ENCODE assay signal across 15 cellular contexts in the genomic region with DNA sequence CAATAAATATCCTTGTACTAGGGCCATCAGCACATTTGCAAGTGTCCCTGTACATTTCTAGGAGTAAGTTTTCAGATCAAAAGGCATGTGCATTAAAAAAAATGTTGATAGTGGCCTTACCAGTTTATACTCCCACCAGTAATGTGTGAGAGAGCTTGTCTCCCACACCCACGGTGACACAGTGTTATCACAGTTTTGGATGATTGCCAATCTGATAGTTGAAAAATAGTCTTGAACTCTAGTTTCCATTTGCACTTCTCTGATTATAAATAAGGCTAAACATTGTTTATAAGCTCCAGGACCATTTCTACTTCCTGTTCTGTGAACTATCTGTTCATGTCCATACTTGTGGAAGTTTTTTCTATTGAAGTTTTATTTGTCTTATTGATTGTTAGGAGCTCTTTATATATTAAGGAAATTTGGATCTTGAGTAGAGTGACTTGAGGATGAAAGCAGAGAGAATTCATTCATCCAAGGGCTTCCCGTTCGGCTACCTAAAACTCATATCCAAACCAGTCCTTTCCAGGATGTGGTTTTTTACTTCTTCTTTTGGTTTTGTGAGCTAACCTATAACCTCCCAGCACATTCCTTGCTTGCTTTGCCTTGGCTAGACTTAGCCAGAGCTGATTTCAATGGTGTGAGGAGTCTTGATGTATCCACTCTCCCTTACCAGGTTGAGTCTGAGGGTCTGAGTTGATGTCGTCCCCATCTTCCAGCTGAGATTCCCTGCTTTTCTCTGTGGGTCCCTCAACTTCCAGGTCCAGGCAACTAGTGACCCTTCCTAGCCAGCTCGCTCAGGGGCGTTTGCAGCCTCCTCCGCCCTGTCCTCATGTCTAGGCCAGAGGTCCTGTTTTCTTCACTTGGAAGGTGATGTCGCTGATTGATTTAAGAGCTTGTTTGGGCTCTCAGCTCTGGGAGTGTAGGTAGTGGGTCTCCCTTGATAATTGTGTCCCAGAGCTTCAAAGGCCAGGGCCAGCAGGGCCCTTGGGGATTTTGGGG. TPM values are rescaled to one million over a fixed set of nuclear protein-coding genes. Genes with fewer than 3 reads are reported as not detected.
DNase-seq lines count a peak whose midpoint lies in the region; ATAC-seq, FAIRE-seq and TF ChIP-seq lines count a peak whose summit lies in the region.
"Not testable (repeated sequence)": the region's sequence is repeated elsewhere in the genome, so short reads cannot be mapped to it uniquely, and the experiment has no call there.
"Had no signal": no experiment of that assay in that cellular context is flagged by ENCODE, and none has a peak within 500 bp of the region (broad histone marks: within the 10 kb centered on the region; RNA-seq: fewer than 3 reads in every experiment).

No MANE protein-coding gene starts in this region.

- TF ChIP-seq POLR2A in HCT116 (IDR thresholded peaks at IDR 0.05; ENCODE audit: borderline replicate concordance, extremely low read depth, insufficient read depth, insufficient read length); GM12878 (IDR thresholded peaks at IDR 0.05; ENCODE audit: low read depth, low read length): not testable (repeated sequence)

- H3K9ac ChIP-seq in BLaER1 treated with 17β-estradiol and CSF1 and Interleukin-3, amounts not matched to agents 10 nM and 100 nM, result peak overlapping the region in 4 of 11 experiments; percentile 9 to 45 (median 32); a peak in 3 of 22 replicates
- peak overlapping the region; percentile 16; the same call in 1 of the 2 replicates for H3K9ac ChIP-seq in HCT116 (ENCODE audit: low read length)
- H3K9ac ChIP-seq in GM12878 (ENCODE audit: control insufficient read depth, insufficient read depth, low read length), result not testable (repeated sequence)

- not testable (repeated sequence) for BruUV-seq in HCT116 (replicated peaks; lab: Mats Ljungman, UMichigan); GM12878 (replicated peaks; lab: Mats Ljungman, UMichigan)

- not testable (repeated sequence) for TF ChIP-seq EP300 in GM12878 (IDR thresholded peaks at IDR 0.05; ENCODE audit: borderline replicate concordance in 1 of 2, control insufficient read depth in 1 of 2, low read depth in 2 of 2, low read length in 2 of 2)

- not testable (repeated sequence) for H3K4me3 ChIP-seq in BLaER1 treated with 17β-estradiol and CSF1 and Interleukin-3, amounts not matched to agents 10 nM and 100 nM; HCT116 (replicated peaks in 1 of 2; ENCODE audit: low read depth in 1 of 2, low read length in 2 of 2); GM12878

- not testable (repeated sequence) for FAIRE-seq in GM12878 (lab: Jason Lieb, UNC)

- SMC1A ChIA-PET in GM12878 (lab: Charles Lee; ENCODE audit: uncharacterized antibody, unreplicated experiment), result interaction anchor here (0.7 to 1.1 kb wide), 3 partner anchors 9 to 49 kb away, joined by 3 to 5 read pairs (median 3); no protein-coding TSS in a partner anchor

- peaks cover 0 to 13% (median 0%) of the 10 kb centered on the region in 11 experiments; a peak in 4 of 22 replicates for H3K27me3 ChIP-seq in BLaER1 treated with 17β-estradiol and CSF1 and Interleukin-3, amounts not matched to agents 10 nM and 100 nM
- not testable (repeated sequence) for H3K27me3 ChIP-seq in HCT116 (ENCODE audit: insufficient read depth, low read length); GM12878 (replicated peaks in 1 of 2; ENCODE audit: control insufficient read depth in 2 of 2, insufficient read depth in 2 of 2, low read length in 1 of 2)

- peak overlapping the region; percentile 33 for H3K4me3 Mint-ChIP-seq in T-helper 17 cell
- H3K4me3 Mint-ChIP-seq in activated CD8-positive, alpha-beta memory T cell treated with anti-CD3 and anti-CD28 coated beads, Interleukin-2, amount 10 ng/mL, durations not matched to agents 7 days and 5 days, result not testable (repeated sequence)

- peak overlapping the region; percentile 77 for H3K27ac Mint-ChIP-seq in T-helper 17 cell
- peak overlapping the region; percentile 7 for H3K27ac Mint-ChIP-seq in activated CD8-positive, alpha-beta memory T cell treated with anti-CD3 and anti-CD28 coated beads, Interleukin-2, amount 10 ng/mL, durations not matched to agents 7 days and 5 days

- POLR2A ChIA-PET in HCT116 (lab: Charles Lee), result interaction anchor here (3.5 kb wide), 1 partner anchor 11 kb away, joined by 19 read pairs; no protein-coding TSS in a partner anchor
- POLR2A ChIA-PET in GM12878 (lab: Charles Lee), result not testable (repeated sequence)

- not testable (repeated sequence) for H3K36me3 Mint-ChIP-seq in T-helper 17 cell (ENCODE audit: low read depth); activated CD8-positive, alpha-beta memory T cell treated with anti-CD3 and anti-CD28 coated beads, Interleukin-2, amount 10 ng/mL, durations not matched to agents 7 days and 5 days

- not testable (repeated sequence) for H3K9me3 ChIP-seq in BLaER1 treated with 17β-estradiol and CSF1 and Interleukin-3, amounts not matched to agents 10 nM and 100 nM (replicated peaks in 1 of 11); HCT116 (ENCODE audit: control insufficient read depth in 1 of 2, insufficient read depth in 1 of 2, low read depth in 1 of 2, low read length in 2 of 2); T-helper 17 cell (ENCODE audit: control insufficient read depth, low read length, poor library complexity, severe bottlenecking); GM12878 (replicated peaks; ENCODE audit: control insufficient read depth, insufficient read depth, low read length)

- H3K4me1 Mint-ChIP-seq in T-helper 17 cell, result peaks cover 35% of the 10 kb centered on the region
- peaks cover 21% of the 10 kb centered on the region for H3K4me1 Mint-ChIP-seq in activated CD8-positive, alpha-beta memory T cell treated with anti-CD3 and anti-CD28 coated beads, Interleukin-2, amount 10 ng/mL, durations not matched to agents 7 days and 5 days

- not testable (repeated sequence) for H4K20me1 ChIP-seq in BLaER1 treated with 17β-estradiol and CSF1 and Interleukin-3, amounts not matched to agents 10 nM and 100 nM; HCT116 (ENCODE audit: insufficient read depth); GM12878 (ENCODE audit: control insufficient read depth, insufficient read depth)

- H3K79me2 ChIP-seq in HCT116 (ENCODE audit: insufficient read depth, low read length); GM12878 (ENCODE audit: control insufficient read depth, insufficient read depth, low read length): not testable (repeated sequence)

- CTCF ChIA-PET in HCT116 (lab: Charles Lee), result interaction anchor here (0.9 to 1.6 kb wide), 3 partner anchors 11 to 25 kb away, joined by 3 to 7 read pairs (median 4); no protein-coding TSS in a partner anchor
- CTCF ChIA-PET in activated CD8-positive, alpha-beta memory T cell treated with anti-CD3 and anti-CD28 coated beads, Interleukin-2, amount 10 ng/mL, durations not matched to agents 7 days and 5 days (lab: Charles Lee), result interaction anchor here (0.8 kb wide), 1 partner anchor 253 kb away, joined by 3 read pairs; no protein-coding TSS in a partner anchor
- CTCF ChIA-PET in GM12878 (lab: Yijun Ruan, JAX), result interaction anchor here (1.7 to 2.0 kb wide), 2 partner anchors 37 to 302 kb away, joined by 3 to 6 read pairs; no protein-coding TSS in a partner anchor

- not testable (repeated sequence) for TF ChIP-seq RAD21 in HCT116 (IDR thresholded peaks at IDR 0.05; ENCODE audit: low read depth); GM12878 (IDR thresholded peaks at IDR 0.05; ENCODE audit: insufficient read depth, low read depth, low read length)

- 51% methylated on average over 8 of the region's 8 CpGs for WGBS in GM12878 (ENCODE audit: insufficient coverage, insufficient replicate concordance, low lambda C conversion rate, missing lambda C conversion rate)

- not testable (repeated sequence) for H3K27me3 Mint-ChIP-seq in T-helper 17 cell; activated CD8-positive, alpha-beta memory T cell treated with anti-CD3 and anti-CD28 coated beads, Interleukin-2, amount 10 ng/mL, durations not matched to agents 7 days and 5 days

- RAD21 ChIA-PET in HCT116 (lab: Charles Lee; ENCODE audit: low non-redundant PET in 1 of 2, low total read pairs in 2 of 2, uncharacterized antibody in 2 of 2, unreplicated experiment in 2 of 2); GM12878 (lab: Charles Lee; ENCODE audit: unreplicated experiment): not testable (repeated sequence)

- not testable (repeated sequence) for DNase-seq in HCT116 (ENCODE audit: low read depth, low spot score); T-helper 17 cell; activated CD8-positive, alpha-beta memory T cell treated with anti-CD3 and anti-CD28 coated beads, Interleukin-2, amount 10 ng/mL, durations not matched to agents 7 days and 5 days; GM12878 (ENCODE audit: low read depth, low spot score)
- DNase-seq in NOMO-1 (lab: John Stamatoyannopoulos, UW; ENCODE audit: unreplicated experiment in 2 of 2) (peak; percentile 55 to 85), mesenteric fat pad (ENCODE audit: low spot score) (peak; percentile 45)
- peak; percentile 9 for DNase-seq in stimulated activated CD4-positive, alpha-beta T cell treated with anti-CD3 and anti-CD28 coated beads, Interleukin-2, amount 100 ng/mL, for 4 hours (ENCODE audit: low read depth)

- in situ Hi-C loops in GM12878 (cut with MboI), result not testable (repeated sequence)

- peak overlapping the region in 8 of 11 experiments; percentile 29 to 68 (median 56); a peak in 14 of 22 replicates for H3K27ac ChIP-seq in BLaER1 treated with 17β-estradiol and CSF1 and Interleukin-3, amounts not matched to agents 10 nM and 100 nM
- peak overlapping the region; percentile 66 for H3K27ac ChIP-seq in HCT116 (ENCODE audit: low read depth, low read length)
- H3K27ac ChIP-seq in GM12878 (ENCODE audit: control insufficient read depth, insufficient read depth), result not testable (repeated sequence)

- not testable (repeated sequence) for ATAC-seq in HCT116
- ATAC-seq in T-helper 17 cell, result peak; percentile 50
- peak; percentile 35 for ATAC-seq in activated CD8-positive, alpha-beta memory T cell treated with anti-CD3 and anti-CD28 coated beads, Interleukin-2, amount 10 ng/mL, durations not matched to agents 7 days and 5 days
- ATAC-seq in GM12878, result peak; percentile 47; the same call in 2 of the 3 replicates

- not testable (repeated sequence) for H3K36me3 ChIP-seq in BLaER1 treated with 17β-estradiol and CSF1 and Interleukin-3, amounts not matched to agents 10 nM and 100 nM; HCT116 (ENCODE audit: control insufficient read depth in 1 of 2, insufficient read depth in 2 of 2, low read length in 2 of 2); GM12878 (ENCODE audit: control insufficient read depth in 2 of 2, insufficient read depth in 2 of 2, low read length in 1 of 2)

- peak overlapping the region; percentile 32 for H2AFZ ChIP-seq in HCT116 (ENCODE audit: low read depth, low read length, poor library complexity, severe bottlenecking)
- not testable (repeated sequence) for H2AFZ ChIP-seq in GM12878 (ENCODE audit: control insufficient read depth, low read depth, low read length)

- intact Hi-C loops in HCT116 (cut with micrococcal nuclease); GM12878 (cut with micrococcal nuclease; ENCODE audit: unreplicated experiment): not testable (repeated sequence)

- H3K9me2 ChIP-seq in HCT116 (ENCODE audit: insufficient read depth), result not testable (repeated sequence)

- H3K4me1 ChIP-seq in BLaER1 treated with 17β-estradiol and CSF1 and Interleukin-3, amounts not matched to agents 10 nM and 100 nM, result peaks cover 40 to 67% (median 61%) of the 10 kb centered on the region in 10 experiments
- H3K4me1 ChIP-seq in HCT116 (ENCODE audit: control insufficient read depth in 1 of 2, insufficient read depth in 2 of 2, low read length in 2 of 2), result peaks cover 70 to 87% of the 10 kb centered on the region in 2 experiments
- H3K4me1 ChIP-seq in GM12878 (ENCODE audit: control insufficient read depth, insufficient read depth, low read length), result not testable (repeated sequence)

- peak overlapping the region; percentile 74 to 91 (median 84) for H3K4me2 ChIP-seq in BLaER1 treated with 17β-estradiol and CSF1 and Interleukin-3, amounts not matched to agents 10 nM and 100 nM
- H3K4me2 ChIP-seq in HCT116 (ENCODE audit: low read length), result peak overlapping the region; percentile 46
- peak overlapping the region; percentile 25; the same call in 1 of the 2 replicates for H3K4me2 ChIP-seq in GM12878 (ENCODE audit: control insufficient read depth, insufficient read depth)

- not testable (repeated sequence) for TF ChIP-seq CTCF in HCT116 (IDR thresholded peaks at IDR 0.05 in 2 of 3, conservative IDR thresholded peaks at IDR 0.05 in 1 of 3; ENCODE audit: borderline replicate concordance in 1 of 3, insufficient read depth in 1 of 3, low read depth in 2 of 3, low read length in 2 of 3); GM12878 (IDR thresholded peaks at IDR 0.05 in 2 of 3, conservative IDR thresholded peaks at IDR 0.05 in 1 of 3; ENCODE audit: control insufficient read depth in 2 of 3, extremely low read depth in 1 of 3, insufficient read depth in 1 of 3, low read depth in 3 of 3, low read length in 3 of 3)

- not testable (repeated sequence) for H3K9me3 Mint-ChIP-seq in activated CD8-positive, alpha-beta memory T cell treated with anti-CD3 and anti-CD28 coated beads, Interleukin-2, amount 10 ng/mL, durations not matched to agents 7 days and 5 days (ENCODE audit: low read depth)

RNA-seq across cellular contexts. Expression of a gene that starts 25.8 kb away (rescaled TPM):
- 258 TPM for total RNA-seq in HCT116 (2021; ENCODE audit: unreplicated experiment)
- 131 and 153 TPM in 2 replicates for polyA plus RNA-seq in HCT116 (2012)
- 100 to 1,000 TPM; 268 to 269 TPM for total RNA-seq in T-helper 17 cell
- total RNA-seq in activated CD8-positive, alpha-beta memory T cell treated with anti-CD3 and anti-CD28 coated beads, Interleukin-2, amount 10 ng/mL, durations not matched to agents 7 days and 5 days, result 100 to 1,000 TPM; 206 to 209 TPM
- total RNA-seq in GM12878 (2013; cell fraction: nucleolus; rRNA removed), result 167 and 175 TPM in 2 replicates
- 115 and 131 TPM in 2 replicates for total RNA-seq in GM12878 (2014; rRNA removed)
- total RNA-seq in GM12878 (2014; rRNA removed; fragmentation: Illumina TruSeq; extraction: Trizol), result 79.0 and 83.9 TPM in 2 replicates
- 159 and 168 TPM in 2 replicates for total RNA-seq in GM12878 (2021)
- polyA plus RNA-seq in GM12878 (2011; ENCODE audit: low read depth), result 49.9 TPM
- 51.1 and 70.6 TPM in 2 replicates for polyA plus RNA-seq in GM12878 (2011; rRNA removed)
- 59.0 and 62.4 TPM in 2 replicates for polyA plus RNA-seq in GM12878 (2011; cell fraction: cytosol; rRNA removed)
- 87.4 and 124 TPM in 2 replicates for polyA plus RNA-seq in GM12878 (2011; cell fraction: nucleus; rRNA removed)
- polyA plus RNA-seq in GM12878 (2012), result 72.2 and 77.0 TPM in 2 replicates
- polyA plus RNA-seq in GM12878 (2014; fragmentation: Illumina TruSeq; extraction: Trizol), result 35.1 and 72.7 TPM in 2 replicates
- 10 to 100 TPM; 24.3 to 44.6 TPM for polyA plus RNA-seq in GM12878 (2014; fragmentation: Nextera tagmentation; extraction: Ambion mirVana)
- 89.3 and 97.0 TPM in 2 replicates for polyA plus RNA-seq in GM12878 (2014; rRNA removed)
- polyA plus RNA-seq in GM12878 (2016; fragmentation: Nextera tagmentation; extraction: Ambion mirVana), result 10 to 100 TPM; 16.5 to 18.5 TPM
- 73.8 and 103 TPM in 2 replicates for polyA minus RNA-seq in GM12878 (2011; rRNA and poly(A)+ RNA removed)
- 36.6 and 63.1 TPM in 2 replicates for polyA minus RNA-seq in GM12878 (2011; cell fraction: cytosol; rRNA and poly(A)+ RNA removed)
- polyA minus RNA-seq in GM12878 (2011; cell fraction: nucleus; rRNA and poly(A)+ RNA removed), result 35.7 and 59.5 TPM in 2 replicates
- total RNA-seq in mesenteric fat pad, result 293 TPM

RNA-seq across cellular contexts. Expression of a gene that starts 44.6 kb away (rescaled TPM):
- not detected for total RNA-seq in HCT116 (2021; ENCODE audit: unreplicated experiment)
- 0.06 TPM in 1 of 2 replicates, not detected in the other for polyA plus RNA-seq in HCT116 (2012)
- total RNA-seq in T-helper 17 cell, result 1 to 10 TPM in 1 of 2 donors, not detected in 1; 1.1 TPM
- total RNA-seq in activated CD8-positive, alpha-beta memory T cell treated with anti-CD3 and anti-CD28 coated beads, Interleukin-2, amount 10 ng/mL, durations not matched to agents 7 days and 5 days, result not detected
- total RNA-seq in GM12878 (2013; cell fraction: nucleolus; rRNA removed), result 353 and 380 TPM in 2 replicates
- total RNA-seq in GM12878 (2014; rRNA removed), result 101 and 116 TPM in 2 replicates
- total RNA-seq in GM12878 (2014; rRNA removed; fragmentation: Illumina TruSeq; extraction: Trizol), result 50.4 and 53.0 TPM in 2 replicates
- 160 and 161 TPM in 2 replicates for total RNA-seq in GM12878 (2021)
- polyA plus RNA-seq in GM12878 (2011; ENCODE audit: low read depth), result 102 TPM
- polyA plus RNA-seq in GM12878 (2011; rRNA removed), result 45.9 and 91.3 TPM in 2 replicates
- polyA plus RNA-seq in GM12878 (2011; cell fraction: cytosol; rRNA removed), result 124 and 142 TPM in 2 replicates
- polyA plus RNA-seq in GM12878 (2011; cell fraction: nucleus; rRNA removed), result 234 and 258 TPM in 2 replicates
- polyA plus RNA-seq in GM12878 (2012), result 237 and 313 TPM in 2 replicates
- 53.0 and 141 TPM in 2 replicates for polyA plus RNA-seq in GM12878 (2014; fragmentation: Illumina TruSeq; extraction: Trizol)
- 10 to 100 TPM; 15.5 to 23.1 TPM for polyA plus RNA-seq in GM12878 (2014; fragmentation: Nextera tagmentation; extraction: Ambion mirVana)
- 231 and 255 TPM in 2 replicates for polyA plus RNA-seq in GM12878 (2014; rRNA removed)
- 100 to 1,000 TPM; 121 to 139 TPM for polyA plus RNA-seq in GM12878 (2016; fragmentation: Nextera tagmentation; extraction: Ambion mirVana)
- polyA minus RNA-seq in GM12878 (2011; rRNA and poly(A)+ RNA removed), result 123 and 202 TPM in 2 replicates
- polyA minus RNA-seq in GM12878 (2011; cell fraction: cytosol; rRNA and poly(A)+ RNA removed), result 45.4 TPM in 2 replicates
- 141 and 184 TPM in 2 replicates for polyA minus RNA-seq in GM12878 (2011; cell fraction: nucleus; rRNA and poly(A)+ RNA removed)
- total RNA-seq in mesenteric fat pad, result not detected
- total RNA-seq: A673, adrenal gland, bronchial epithelial cell, dermis microvascular lymphatic vessel endothelial cell, epithelial cell of proximal tubule, myocyte had no signal
- polyA plus RNA-seq: pancreas had no signal

Comparison
In these comparisons a context has a peak if more than half of its experiments do, and no peak if none do; other contexts are left out.
1. H3K4me2 ChIP-seq: peak in every context shown above with its lines; median percentile 84 in BLaER1 treated with 17β-estradiol and CSF1 and Interleukin-3, amounts not matched to agents 10 nM and 100 nM; 46 in HCT116; 25 in GM12878.
2. RNA of a gene that starts 44.6 kb away (total RNA-seq): 50.4 to 380 TPM in GM12878; 1.1 TPM in T-helper 17 cell, not detected in mesenteric fat pad (single experiment), not detected in HCT116 (single experiment) and not detected in activated CD8-positive, alpha-beta memory T cell treated with anti-CD3 and anti-CD28 coated beads, Interleukin-2, amount 10 ng/mL, durations not matched to agents 7 days and 5 days; every median in the first group is over 10 times any median in the second.